ENCODE assay signal across 14 cellular contexts in genomic region chr15:58058068-58058467, GRCh38. TPM values are rescaled to one million over a fixed set of nuclear protein-coding genes. Genes with fewer than 3 reads are reported as not detected.
DNase-seq lines count a peak whose midpoint lies in the region; ATAC-seq and TF ChIP-seq lines count a peak whose summit lies in the region.
"Had no signal": no experiment of that assay in that cellular context is flagged by ENCODE, and none has a peak within 500 bp of the region (broad histone marks: within the 10 kb centered on the region; RNA-seq: fewer than 3 reads in every experiment).

No MANE protein-coding gene starts in this region.

- no peak overlapping the region for H3K4me3 ChIP-seq in BLaER1 treated with 17β-estradiol and CSF1 and Interleukin-3, amounts not matched to agents 10 nM and 100 nM
- H3K4me3 ChIP-seq in OCI-LY3 (ENCODE audit: low read length) = no peak overlapping the region
- H3K4me3 ChIP-seq in A673 (ENCODE audit: low read depth, low read length, poor library complexity, severe bottlenecking) = no peak overlapping the region
- H3K4me3 ChIP-seq: GM23338 had no signal

- intact Hi-C loops in Calu3 (cut with micrococcal nuclease; ENCODE audit: unreplicated experiment) = no loop called here
- intact Hi-C loops in A673 (cut with micrococcal nuclease; ENCODE audit: unreplicated experiment) = no loop called here

- no peak overlapping the region for H3K9ac ChIP-seq in BLaER1 treated with 17β-estradiol and CSF1 and Interleukin-3, amounts not matched to agents 10 nM and 100 nM
- no peak overlapping the region for H3K9ac ChIP-seq in OCI-LY3 (ENCODE audit: low read length)

- H3K36me3 Mint-ChIP-seq in Calu3 (ENCODE audit: insufficient read depth, unreplicated experiment) (peaks cover 11% of the 10 kb centered on the region), memory B cell (no peaks in the 10 kb centered on the region)
- H3K36me3 Mint-ChIP-seq: CD14-positive monocyte; CD8-positive, alpha-beta memory T cell had no signal

- no peak overlapping the region for H2AFZ ChIP-seq in OCI-LY3 (ENCODE audit: low read depth, low read length)
- H2AFZ ChIP-seq: GM23338 had no signal

- H3K36me3 ChIP-seq in BLaER1 treated with 17β-estradiol and CSF1 and Interleukin-3, amounts not matched to agents 10 nM and 100 nM = no peaks in the 10 kb centered on the region
- H3K36me3 ChIP-seq in OCI-LY3 (replicated peaks; ENCODE audit: low read depth, low read length) = no peaks in the 10 kb centered on the region
- no peaks in the 10 kb centered on the region for H3K36me3 ChIP-seq in A673 (ENCODE audit: insufficient read depth, low read length, poor library complexity, severe bottlenecking)
- H3K36me3 ChIP-seq: BE2C had no signal

- H3K27me3 Mint-ChIP-seq in Calu3 (ENCODE audit: unreplicated experiment) (no peaks in the 10 kb centered on the region), memory B cell (peaks cover 7% of the 10 kb centered on the region)

- H3K27ac ChIP-seq in BLaER1 treated with 17β-estradiol and CSF1 and Interleukin-3, amounts not matched to agents 10 nM and 100 nM = no peak overlapping the region
- H3K27ac ChIP-seq in OCI-LY3 (ENCODE audit: low read length) (no peak overlapping the region), A673 (ENCODE audit: low read depth, low read length, poor library complexity, severe bottlenecking) (no peak overlapping the region)

- no peaks in the 10 kb centered on the region for H3K9me3 Mint-ChIP-seq in Calu3 (ENCODE audit: low read depth, unreplicated experiment)
- H3K9me3 Mint-ChIP-seq in memory B cell = no peaks in the 10 kb centered on the region
- H3K9me3 Mint-ChIP-seq: GM23338 had no signal

- DNase-seq in Calu3 (no peak), memory B cell (ENCODE audit: low spot score in 2 of 2) (no peak), A673 (ENCODE audit: low spot score) (no peak), NCI-H2081 (lab: John Stamatoyannopoulos, UW) (no peak)
- DNase-seq: BE2C; Caco-2; CD8-positive, alpha-beta memory T cell; GF-D8; H7 had no signal

- H3K4me1 ChIP-seq in BLaER1 treated with 17β-estradiol and CSF1 and Interleukin-3, amounts not matched to agents 10 nM and 100 nM = peaks cover 0 to 5% (median 4%) of the 10 kb centered on the region in 10 experiments; a peak in 9 of 20 replicates
- H3K4me1 ChIP-seq in OCI-LY3 (ENCODE audit: low read length) (peaks cover 4% of the 10 kb centered on the region), A673 (ENCODE audit: insufficient read depth, low read length, poor library complexity, severe bottlenecking) (no peaks in the 10 kb centered on the region)
- H3K4me1 ChIP-seq: Caco-2 had no signal

- peaks cover 68% of the 10 kb centered on the region for H3K4me1 Mint-ChIP-seq in Calu3 (ENCODE audit: low read depth, unreplicated experiment)
- peaks cover 3% of the 10 kb centered on the region for H3K4me1 Mint-ChIP-seq in memory B cell
- H3K4me1 Mint-ChIP-seq: CD8-positive, alpha-beta memory T cell; GM23338 had no signal

- no peaks in the 10 kb centered on the region for H3K79me2 ChIP-seq in OCI-LY3 (ENCODE audit: low read length)

- no peaks in the 10 kb centered on the region for H3K27me3 ChIP-seq in BLaER1 treated with 17β-estradiol and CSF1 and Interleukin-3, amounts not matched to agents 10 nM and 100 nM
- peaks cover 35% of the 10 kb centered on the region for H3K27me3 ChIP-seq in OCI-LY3 (ENCODE audit: low read depth, low read length)
- H3K27me3 ChIP-seq in A673 (replicated peaks; ENCODE audit: insufficient read depth, low read depth, low read length, poor library complexity) = peaks cover 66% of the 10 kb centered on the region

- POLR2A ChIA-PET in A673 (lab: Charles Lee; ENCODE audit: low non-redundant PET) = no interaction called here

- peak overlapping the region; percentile 52 for H3K4me3 Mint-ChIP-seq in Calu3 (ENCODE audit: low read depth, unreplicated experiment)
- H3K4me3 Mint-ChIP-seq in memory B cell = no peak overlapping the region
- H3K4me3 Mint-ChIP-seq: CD8-positive, alpha-beta memory T cell; GM23338 had no signal

- CTCF ChIA-PET in Calu3 (lab: Charles Lee) (interaction anchor here (0.7 to 1.7 kb wide), 5 partner anchors 8 to 188 kb away, joined by 3 to 8 read pairs (median 4); partner anchors contain the start of gene ALDH1A2), A673 (lab: Charles Lee) (no interaction called here)

- TF ChIP-seq CTCF in Calu3 (IDR thresholded peaks at IDR 0.05; ENCODE audit: unreplicated experiment) (no peak), OCI-LY3 (IDR thresholded peaks at IDR 0.05; ENCODE audit: low read depth, low read length) (no peak), A673 (conservative IDR thresholded peaks at IDR 0.05; ENCODE audit: low read depth, low read length) (no peak)

- no peaks in the 10 kb centered on the region for H3K9me3 ChIP-seq in BLaER1 treated with 17β-estradiol and CSF1 and Interleukin-3, amounts not matched to agents 10 nM and 100 nM (replicated peaks in 1 of 11)
- H3K9me3 ChIP-seq in OCI-LY3 (ENCODE audit: insufficient read depth, low read length) (no peaks in the 10 kb centered on the region), A673 (ENCODE audit: low read depth, low read length, poor library complexity, severe bottlenecking) (no peaks in the 10 kb centered on the region)
- H3K9me3 ChIP-seq: BE2C, Caco-2 had no signal

- peak overlapping the region; percentile 89 for H3K27ac Mint-ChIP-seq in Calu3 (ENCODE audit: unreplicated experiment)
- no peak overlapping the region for H3K27ac Mint-ChIP-seq in memory B cell
- H3K27ac Mint-ChIP-seq: CD14-positive monocyte; CD8-positive, alpha-beta memory T cell; GM23338 had no signal

- no peaks in the 10 kb centered on the region for H4K20me1 ChIP-seq in BLaER1 treated with 17β-estradiol and CSF1 and Interleukin-3, amounts not matched to agents 10 nM and 100 nM
- no peaks in the 10 kb centered on the region for H4K20me1 ChIP-seq in OCI-LY3 (ENCODE audit: insufficient read depth, low read length)

- BruUV-seq in Calu3 (replicated peaks; lab: Mats Ljungman, UMichigan) = no TSS peak
- no TSS peak for BruUV-seq in A673 (replicated peaks; lab: Mats Ljungman, UMichigan)

- H3K4me2 ChIP-seq in BLaER1 treated with 17β-estradiol and CSF1 and Interleukin-3, amounts not matched to agents 10 nM and 100 nM = peak overlapping the region in 8 of 11 experiments; percentile 1 to 45 (median 15); a peak in 6 of 22 replicates
- H3K4me2 ChIP-seq in OCI-LY3 (ENCODE audit: low read length) = peak overlapping the region; percentile 41
- H3K4me2 ChIP-seq: GM23338 had no signal

- ATAC-seq in memory B cell (ENCODE audit: low read depth) (peak; percentile 41), HG02938 (IDR thresholded peaks at IDR 0.05; ENCODE audit: unreplicated experiment) (no peak)
- ATAC-seq: GM23338 had no signal

RNA-seq across cellular contexts. Expression of gene ALDH1A2, which starts 7.4 kb away (rescaled TPM):
- 219 and 231 TPM in 2 replicates for total RNA-seq in Calu3 (2022)
- total RNA-seq in A673 (2021) = 1.5 and 1.7 TPM in 2 replicates

Comparison
In these comparisons a context has a peak if more than half of its experiments do, and no peak if none do; other contexts are left out.
1. RNA of gene ALDH1A2, which starts 7.4 kb away (total RNA-seq): 219 to 231 TPM in Calu3; 1.5 to 1.7 TPM in A673; every median in the first group is over 10 times any median in the second.